In genomic region chr10:126075009-126075408, GRCh38 we compare ENCODE assay signal across 18 cellular contexts.
DNase-seq lines count a peak whose midpoint lies in the region; ATAC-seq, FAIRE-seq and TF ChIP-seq lines count a peak whose summit lies in the region.
"Had no signal": no experiment of that assay in that cellular context is flagged by ENCODE, and none has a peak within 500 bp of the region (broad histone marks: within the 10 kb centered on the region; RNA-seq: fewer than 3 reads in every experiment).

No MANE protein-coding gene starts in this region.

- dilution Hi-C loops in keratinocyte (cut with MboI; ENCODE audit: extremely low pct_ligation_motif_present, low sequenced_read_pairs), result no loop called here

- POLR2A ChIA-PET in HCT116 (lab: Charles Lee) (no interaction called here), PC-3 (lab: Charles Lee; ENCODE audit: unreplicated experiment) (no interaction called here)

- H3K79me2 ChIP-seq in HCT116 (ENCODE audit: insufficient read depth, low read length) (no peaks in the 10 kb centered on the region), PC-3 (ENCODE audit: low read length) (no peaks in the 10 kb centered on the region), keratinocyte (ENCODE audit: control insufficient read depth, insufficient read depth, low read length) (no peaks in the 10 kb centered on the region)

- no peak for TF ChIP-seq RAD21 in HCT116 (IDR thresholded peaks at IDR 0.05; ENCODE audit: low read depth)

- H3K4me1 ChIP-seq in HCT116 (ENCODE audit: control insufficient read depth in 1 of 2, insufficient read depth in 2 of 2, low read length in 2 of 2) (0 out of 4 replicates have a peak, but pooled peaks cover 0 to 7% of the 10 kb centered on the region in 2 experiments), PC-3 (ENCODE audit: insufficient read depth, low read length) (peaks cover 22% of the 10 kb centered on the region), keratinocyte (ENCODE audit: control insufficient read depth, extremely low read depth, insufficient read depth, low read length) (peaks cover 20% of the 10 kb centered on the region)

- H3K4me3 ChIP-seq in HCT116 (replicated peaks in 1 of 2; ENCODE audit: low read depth in 1 of 2, low read length in 2 of 2) (no peak overlapping the region), PC-3 (ENCODE audit: low read length) (no peak overlapping the region), bronchial epithelial cell (ENCODE audit: low read depth, low read length) (no peak overlapping the region), keratinocyte (ENCODE audit: control insufficient read depth in 2 of 3, extremely low read depth in 1 of 3, insufficient read depth in 2 of 3, low read depth in 1 of 3, low read length in 3 of 3) (no peak overlapping the region)

- H4K20me1 ChIP-seq in HCT116 (ENCODE audit: insufficient read depth) (no peaks in the 10 kb centered on the region), PC-3 (ENCODE audit: low read length) (no peaks in the 10 kb centered on the region), keratinocyte (ENCODE audit: control insufficient read depth, extremely low read depth, insufficient read depth, low read length) (no peaks in the 10 kb centered on the region)

- H3K9ac ChIP-seq in HCT116 (ENCODE audit: low read length), result no peak overlapping the region
- peak overlapping the region; percentile 56 for H3K9ac ChIP-seq in PC-3 (ENCODE audit: low read length)
- H3K9ac ChIP-seq in keratinocyte (ENCODE audit: control insufficient read depth, extremely low read depth, insufficient read depth, low read length), result peak overlapping the region; percentile 34

- H3K4me2 ChIP-seq in HCT116 (ENCODE audit: low read length) (no peak overlapping the region; the same call in 1 of the 2 replicates), PC-3 (ENCODE audit: low read length) (peak overlapping the region; percentile 41), keratinocyte (ENCODE audit: control insufficient read depth, extremely low read depth, insufficient read depth, low read depth, low read length) (peak overlapping the region; percentile 52)

- H3K36me3 ChIP-seq in HCT116 (ENCODE audit: control insufficient read depth in 1 of 2, insufficient read depth in 2 of 2, low read length in 2 of 2), result no peaks in the 10 kb centered on the region
- no peaks in the 10 kb centered on the region for H3K36me3 ChIP-seq in PC-3 (ENCODE audit: low read depth, low read length)
- no peaks in the 10 kb centered on the region for H3K36me3 ChIP-seq in bronchial epithelial cell (ENCODE audit: control insufficient read depth, insufficient read depth, low read length)
- no peaks in the 10 kb centered on the region for H3K36me3 ChIP-seq in keratinocyte (ENCODE audit: control insufficient read depth in 2 of 2, extremely low read depth in 1 of 2, insufficient read depth in 2 of 2, low read length in 2 of 2)

- FAIRE-seq in bronchial epithelial cell (lab: Jason Lieb, UNC), result no peak
- FAIRE-seq in keratinocyte (lab: Jason Lieb, UNC), result peak; percentile 79
- FAIRE-seq: G401.6, GM12892 had no signal

- RAD21 ChIA-PET in HCT116 (lab: Charles Lee; ENCODE audit: low non-redundant PET in 1 of 2, low total read pairs in 2 of 2, uncharacterized antibody in 2 of 2, unreplicated experiment in 2 of 2), result no interaction called here

- no peak overlapping the region for H3K27ac ChIP-seq in HCT116 (ENCODE audit: low read depth, low read length)
- H3K27ac ChIP-seq in PC-3 (ENCODE audit: low read length), result peak overlapping the region; percentile 91
- peak overlapping the region; percentile 64 for H3K27ac ChIP-seq in keratinocyte (ENCODE audit: control insufficient read depth, insufficient read depth, low read length)

- TF ChIP-seq POLR2A in HCT116 (IDR thresholded peaks at IDR 0.05; ENCODE audit: borderline replicate concordance, extremely low read depth, insufficient read depth, insufficient read length), result no peak

- H3K27me3 ChIP-seq in HCT116 (ENCODE audit: insufficient read depth, low read length), result peaks cover 75% of the 10 kb centered on the region
- H3K27me3 ChIP-seq in PC-3 (ENCODE audit: low read length), result no peaks in the 10 kb centered on the region
- H3K27me3 ChIP-seq in bronchial epithelial cell (ENCODE audit: control insufficient read depth, insufficient read depth, low read length), result no peaks in the 10 kb centered on the region
- no peaks in the 10 kb centered on the region for H3K27me3 ChIP-seq in keratinocyte (ENCODE audit: control insufficient read depth, extremely low read depth, insufficient read depth, low read length)

- no peaks in the 10 kb centered on the region for H3K9me1 ChIP-seq in keratinocyte (ENCODE audit: control insufficient read depth, extremely low read depth, insufficient read depth, low read length)

- H2AFZ ChIP-seq in HCT116 (ENCODE audit: low read depth, low read length, poor library complexity, severe bottlenecking) (no peak overlapping the region), PC-3 (ENCODE audit: low read length) (0 out of 2 replicates have a peak overlapping the region, but pooled peaks have one; percentile 32), keratinocyte (ENCODE audit: control insufficient read depth, low read length) (no peak overlapping the region)

- H3K9me3 ChIP-seq in HCT116 (ENCODE audit: control insufficient read depth in 1 of 2, insufficient read depth in 1 of 2, low read depth in 1 of 2, low read length in 2 of 2), result no peaks in the 10 kb centered on the region
- H3K9me3 ChIP-seq in PC-3 (ENCODE audit: low read length), result no peaks in the 10 kb centered on the region
- no peaks in the 10 kb centered on the region for H3K9me3 ChIP-seq in keratinocyte (ENCODE audit: control insufficient read depth, low read depth, low read length)

- no peaks in the 10 kb centered on the region for H3F3A ChIP-seq in PC-3 (ENCODE audit: low read length, unreplicated experiment)

- H3K9me2 ChIP-seq in HCT116 (ENCODE audit: insufficient read depth) (no peaks in the 10 kb centered on the region), PC-3 (replicated peaks; ENCODE audit: low read length) (no peaks in the 10 kb centered on the region)

- no TSS peak for BruUV-seq in HCT116 (replicated peaks; lab: Mats Ljungman, UMichigan)
- BruUV-seq in PC-3 (replicated peaks; lab: Mats Ljungman, UMichigan), result no TSS peak

- CTCF ChIA-PET in HCT116 (lab: Charles Lee), result no interaction called here
- CTCF ChIA-PET in PC-3 (lab: Charles Lee), result no interaction called here

- no peak for TF ChIP-seq CTCF in HCT116 (IDR thresholded peaks at IDR 0.05 in 2 of 3, conservative IDR thresholded peaks at IDR 0.05 in 1 of 3; ENCODE audit: borderline replicate concordance in 1 of 3, insufficient read depth in 1 of 3, low read depth in 2 of 3, low read length in 2 of 3)
- TF ChIP-seq CTCF in PC-3 (conservative IDR thresholded peaks at IDR 0.05; ENCODE audit: low read depth, low read length), result no peak
- no peak for TF ChIP-seq CTCF in bronchial epithelial cell (IDR thresholded peaks at IDR 0.05; ENCODE audit: insufficient read depth, low read length, severe bottlenecking)
- no peak for TF ChIP-seq CTCF in keratinocyte (optimal IDR thresholded peaks at IDR 0.05 in 1 of 3, IDR thresholded peaks at IDR 0.05 in 1 of 3, conservative IDR thresholded peaks at IDR 0.05 in 1 of 3; ENCODE audit: extremely low read depth in 1 of 3, insufficient read depth in 2 of 3, low read length in 3 of 3)

- no peak for ATAC-seq in HCT116
- ATAC-seq in PC-3, result peak; percentile 38; the same call in 1 of the 2 replicates
- ATAC-seq in HG03280 (IDR thresholded peaks at IDR 0.05; ENCODE audit: unreplicated experiment), result no peak

- intact Hi-C loops in HCT116 (cut with micrococcal nuclease) (no loop called here), PC-3 (cut with micrococcal nuclease) (no loop called here)

- no peak for DNase-seq in HCT116 (ENCODE audit: low read depth, low spot score)
- peak; percentile 81 for DNase-seq in PC-3
- peak; percentile 99 for DNase-seq in bronchial epithelial cell (ENCODE audit: low read depth)
- DNase-seq in keratinocyte (ENCODE audit: low read depth, low spot score), result peak; percentile 80
- no peak for DNase-seq in stimulated activated CD4-positive, alpha-beta T cell treated with anti-CD3 and anti-CD28 coated beads, Interleukin-2, amount 100 ng/mL, for 48 hours
- no peak for DNase-seq in NCI-H2107 treated with DMSO at 0.1 percent for 48 hours (lab: John Stamatoyannopoulos, UW; ENCODE audit: unreplicated experiment)
- DNase-seq: 8988T; ACHN; C1 segment of cervical spinal cord; Calu3; CD4-positive, alpha-beta T cell; DMS 273 treated with DMSO at 0.1 percent for 48 hours; EL; GOT3; H9 had no signal

TF ChIP-seq in HCT116, 20 proteins besides CTCF, POLR2A, EP300 and RAD21:
- TF ChIP-seq FOSL1 (IDR thresholded peaks at IDR 0.05; ENCODE audit: low read depth) (peak; percentile 18; the same call in 1 of the 2 replicates), MAX (IDR thresholded peaks at IDR 0.05) (no peak), ZBTB33 (IDR thresholded peaks at IDR 0.05; ENCODE audit: extremely low read depth, insufficient replicate concordance, low read length) (no peak), EZH2 (IDR thresholded peaks at IDR 0.05) (no peak)

Comparison
In these comparisons a context has a peak if more than half of its experiments do, and no peak if none do; other contexts are left out.
1. DNase-seq: peak in PC-3 (single experiment), bronchial epithelial cell (single experiment) and keratinocyte (single experiment); none in HCT116 (single experiment), stimulated activated CD4-positive, alpha-beta T cell treated with anti-CD3 and anti-CD28 coated beads, Interleukin-2, amount 100 ng/mL, for 48 hours (0 of 2) and NCI-H2107 treated with DMSO at 0.1 percent for 48 hours (single experiment).